10 cellular contexts compared by ENCODE assay signal in genomic region chr3:28980131-28980530, GRCh38.
"Had no signal": no experiment of that assay in that cellular context is flagged by ENCODE, and none has a peak within 500 bp of the region (broad histone marks: within the 10 kb centered on the region; RNA-seq: fewer than 3 reads in every experiment).

No MANE protein-coding gene starts in this region.

- DNase-seq: GM23248, GOT3, H7, HFFc6, KG1 had no signal

- H3K27ac ChIP-seq: GM23248, HL-60 had no signal

- H3K27ac Mint-ChIP-seq: HFFc6 had no signal

- H3K4me3 Mint-ChIP-seq: HFFc6 had no signal

- H3K9me3 ChIP-seq: HAP-1 had no signal

- ATAC-seq: HCT116, HepG2, K562 had no signal

- H3K4me1 ChIP-seq: HAP-1 had no signal

- H3K9ac ChIP-seq: GM23248 had no signal

- H2AFZ ChIP-seq: GM23248 had no signal

- H3K36me3 ChIP-seq: HAP-1 had no signal

- H3K9me3 Mint-ChIP-seq: HFFc6 had no signal

- H3K4me3 ChIP-seq: GM23248, HAP-1, K562 had no signal
